11 cellular contexts compared by ENCODE assay signal in the genomic region with DNA sequence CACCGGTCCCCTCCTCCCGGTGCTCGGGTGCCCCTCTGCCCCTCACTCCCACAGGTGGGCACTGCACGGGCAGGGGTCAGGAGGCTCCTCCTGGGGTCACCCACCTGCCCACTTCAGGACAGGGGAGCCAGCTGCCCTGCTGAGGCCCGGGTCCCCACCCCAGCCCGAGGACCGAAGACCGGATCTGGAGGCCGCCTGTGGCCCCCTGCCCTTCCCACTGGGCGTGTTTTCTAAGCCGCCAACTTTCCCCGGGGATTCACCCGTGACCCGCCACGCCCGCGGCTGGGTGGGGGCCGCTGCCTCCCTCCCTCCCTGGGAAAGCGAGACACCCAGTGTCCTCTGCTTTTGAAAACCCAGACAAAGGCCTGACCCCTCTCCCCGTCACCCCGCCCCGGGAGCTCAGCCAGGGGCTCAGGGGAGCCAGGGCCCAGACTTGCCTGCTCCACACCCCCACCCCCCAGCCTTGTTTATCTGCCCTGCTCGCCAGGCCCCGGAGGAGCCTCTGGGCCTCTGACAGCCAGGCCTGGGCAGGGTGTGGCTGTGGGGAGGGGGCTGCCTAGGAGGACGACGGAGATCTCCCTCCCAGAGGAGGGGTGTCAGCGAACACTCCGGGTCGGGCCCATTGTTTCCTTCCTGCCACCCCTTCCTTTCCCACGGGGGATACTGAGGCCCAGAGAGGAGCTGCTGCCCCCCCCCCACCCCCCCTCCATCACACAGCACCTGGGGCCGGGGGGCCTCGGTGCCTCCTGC. TPM values are rescaled to one million over a fixed set of nuclear protein-coding genes. Genes with fewer than 3 reads are reported as not detected.
A peak's percentile ranks its signal among the peaks of the same experiment; 100 is the strongest.
DNase-seq lines count a peak whose midpoint lies in the region; ATAC-seq and TF ChIP-seq lines count a peak whose summit lies in the region.
"Had no signal": no experiment of that assay in that cellular context is flagged by ENCODE, and none has a peak within 500 bp of the region (broad histone marks: within the 10 kb centered on the region; RNA-seq: fewer than 3 reads in every experiment).

No MANE protein-coding gene starts in this region.

- intact Hi-C loops in thyroid gland (cut with DNase I) = no loop called here

- H3K27me3 ChIP-seq in gastroesophageal sphincter = peaks cover 11% of the 10 kb centered on the region
- peaks cover 0 to 4% of the 10 kb centered on the region in 2 donors for H3K27me3 ChIP-seq in muscle layer of colon (ENCODE audit: control insufficient read depth in 1 of 2, insufficient read depth in 2 of 2, low read length in 2 of 2)
- H3K27me3 ChIP-seq in thyroid gland = no peaks in the 10 kb centered on the region

- peaks cover 0 to 7% of the 10 kb centered on the region in 2 donors for H3K36me3 ChIP-seq in gastroesophageal sphincter
- no peaks in the 10 kb centered on the region for H3K36me3 ChIP-seq in muscle layer of colon (ENCODE audit: insufficient read depth, low read length)
- no peaks in the 10 kb centered on the region for H3K36me3 ChIP-seq in thyroid gland

- peak overlapping the region; percentile 73 to 82 for H3K4me3 ChIP-seq in gastroesophageal sphincter
- H3K4me3 ChIP-seq in muscle layer of colon (ENCODE audit: low read depth in 1 of 2, low read length in 2 of 2) = peak overlapping the region; percentile 58 to 66
- H3K4me3 ChIP-seq in thyroid gland (replicated peaks in 1 of 3) = peak overlapping the region in 1 of 3 donors; percentile 68

- no peak overlapping the region for H3K9ac ChIP-seq in muscle layer of colon (ENCODE audit: low read length)

- DNase-seq in thyroid gland (peak in 1 of 2 donors; percentile 19), AG08396 (ENCODE audit: low spot score) (no peak)
- no peak for DNase-seq in effector CD4-positive, alpha-beta T cell
- DNase-seq in stimulated activated CD4-positive, alpha-beta T cell treated with anti-CD3 and anti-CD28 coated beads, Interleukin-2, amount 100 ng/mL, for 24 hours = no peak
- DNase-seq: GF-D8, NCI-H1694 treated with DMSO at 0.1 percent for 48 hours had no signal

- peak overlapping the region; percentile 78; the same call in 1 of the 2 replicates for H3K27ac ChIP-seq in VCaP
- H3K27ac ChIP-seq in gastroesophageal sphincter = peak overlapping the region; percentile 16 to 93 (median 86)
- peak overlapping the region; percentile 70 for H3K27ac ChIP-seq in muscle layer of colon (ENCODE audit: low read depth, low read length)
- peak overlapping the region; percentile 49 to 77 (median 74) for H3K27ac ChIP-seq in thyroid gland

- WGBS in gastroesophageal sphincter (ENCODE audit: low coverage in 1 of 2), 2 donors = no CpG with 5 or more reads among the region's 32 CpGs
- WGBS in thyroid gland, 2 donors = 40 to 52% methylated on average over 7 to 16 of the region's 32 CpGs

- ATAC-seq in gastroesophageal sphincter = peak; percentile 45
- no peak for ATAC-seq in GM18511 (IDR thresholded peaks at IDR 0.05; ENCODE audit: unreplicated experiment)

- no peak for TF ChIP-seq EP300 in gastroesophageal sphincter (IDR thresholded peaks at IDR 0.05)

- peak in 1 of 2 donors; percentile 13 for TF ChIP-seq POLR2A in gastroesophageal sphincter (IDR thresholded peaks at IDR 0.05)
- no peak for TF ChIP-seq POLR2A in thyroid gland (IDR thresholded peaks at IDR 0.05)

- H3K4me1 ChIP-seq in gastroesophageal sphincter = peaks cover 0 to 42% (median 12%) of the 10 kb centered on the region in 3 donors
- peaks cover 6% of the 10 kb centered on the region for H3K4me1 ChIP-seq in muscle layer of colon (ENCODE audit: insufficient read depth, low read length)
- H3K4me1 ChIP-seq in thyroid gland = peaks cover 7 to 26% of the 10 kb centered on the region in 2 donors

- TF ChIP-seq CTCF in VCaP (conservative IDR thresholded peaks at IDR 0.05) (no peak), gastroesophageal sphincter (IDR thresholded peaks at IDR 0.05) (no peak), thyroid gland (IDR thresholded peaks at IDR 0.05) (no peak)

- H3K9me3 ChIP-seq in gastroesophageal sphincter (peaks cover 0 to 2% (median 0%) of the 10 kb centered on the region in 3 donors), muscle layer of colon (ENCODE audit: low read length) (no peaks in the 10 kb centered on the region), thyroid gland (no peaks in the 10 kb centered on the region)

RNA-seq across cellular contexts. Expression of gene PALM, which starts 1.4 kb away (rescaled TPM):
- 100 to 1,000 TPM in 1 of 4 donors, 10 to 100 TPM in 3; 21.5 to 111 (median 53.0) TPM for total RNA-seq in gastroesophageal sphincter
- total RNA-seq in thyroid gland = 10 to 100 TPM; 18.9 to 45.5 (median 27.7) TPM

RNA-seq across cellular contexts. Expression of gene PRSS57, which starts 14.9 kb away (rescaled TPM):
- total RNA-seq in gastroesophageal sphincter = not detected
- not detected for total RNA-seq in thyroid gland

RNA-seq across cellular contexts. Expression of gene FSTL3, which starts 33.9 kb away (rescaled TPM):
- total RNA-seq in gastroesophageal sphincter (100 to 1,000 TPM; 105 to 200 (median 133) TPM), thyroid gland (10 to 100 TPM; 16.2 to 73.4 (median 62.9) TPM)

RNA-seq across cellular contexts. Expression of gene MISP, which starts 40.8 kb away (rescaled TPM):
- under 1 TPM in 1 of 4 donors, not detected in 3; 0.52 TPM for total RNA-seq in gastroesophageal sphincter
- total RNA-seq in thyroid gland = under 1 TPM in 2 of 4 donors, not detected in 2; 0.63 to 0.68 TPM
- total RNA-seq: pulmonary artery endothelial cell had no signal

RNA-seq across cellular contexts. Expression of gene RNF126, which starts 47.1 kb away (rescaled TPM):
- 10 to 100 TPM; 47.7 to 57.9 (median 52.0) TPM for total RNA-seq in gastroesophageal sphincter
- 10 to 100 TPM; 41.4 to 55.5 (median 53.5) TPM for total RNA-seq in thyroid gland
